14 cellular contexts compared by ENCODE assay signal in the genomic region with DNA sequence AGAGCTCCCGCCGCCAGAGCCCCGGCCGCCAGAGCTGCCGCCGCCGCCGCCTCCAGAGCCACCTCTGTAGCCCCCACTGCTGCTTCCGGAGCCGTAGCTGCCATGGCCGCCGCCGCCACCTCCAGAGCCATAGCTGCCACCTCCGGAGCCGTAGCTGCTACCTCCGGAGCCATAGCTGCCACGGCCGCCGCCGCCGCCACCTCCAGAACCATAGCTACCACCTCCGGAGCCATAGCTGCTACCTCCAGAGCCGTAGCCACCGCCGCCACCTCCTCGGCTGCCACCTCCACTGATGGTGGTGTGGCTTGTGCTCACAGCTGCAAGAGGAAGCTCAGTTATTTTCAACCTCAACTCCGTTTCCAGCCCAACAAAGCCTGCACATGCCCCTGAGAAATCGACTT. TPM values are rescaled to one million over a fixed set of nuclear protein-coding genes. Genes with fewer than 3 reads are reported as not detected.
DNase-seq lines count a peak whose midpoint lies in the region; ATAC-seq and TF ChIP-seq lines count a peak whose summit lies in the region.
"Had no signal": no experiment of that assay in that cellular context is flagged by ENCODE, and none has a peak within 500 bp of the region (broad histone marks: within the 10 kb centered on the region; RNA-seq: fewer than 3 reads in every experiment).

No MANE protein-coding gene starts in this region.

- no peak overlapping the region for H3K4me2 ChIP-seq in H9 (ENCODE audit: insufficient read depth, insufficient read length, low read length)
- no peak overlapping the region for H3K4me2 ChIP-seq in trophoblast cell (ENCODE audit: low read length)

- H2BK120ac ChIP-seq in H9 (ENCODE audit: low read depth, low read length, poor library complexity, severe bottlenecking) (no peak overlapping the region), trophoblast cell (ENCODE audit: insufficient read depth, low read length, poor library complexity) (peak overlapping the region; percentile 39)

- H3K27ac ChIP-seq in H9 (ENCODE audit: insufficient read length, low read depth, low read length) (no peak overlapping the region), HEK293 (ENCODE audit: extremely low read depth, low read depth, low read length) (no peak overlapping the region), trophoblast cell (ENCODE audit: low read depth, low read length) (no peak overlapping the region), SJCRH30 (no peak overlapping the region)
- H3K27ac ChIP-seq: C4-2B, GM23248 had no signal

- H3K4me3 Mint-ChIP-seq in H9 (no peak overlapping the region), MCF 10A (ENCODE audit: unreplicated experiment) (no peak overlapping the region)
- H3K4me3 Mint-ChIP-seq: CD4-positive, alpha-beta T cell had no signal

- H3K14ac ChIP-seq in H9 (ENCODE audit: insufficient read depth, low read length), result peak overlapping the region; percentile 58; the same call in 1 of the 2 replicates
- H3K14ac ChIP-seq in trophoblast cell (ENCODE audit: low read length), result no peak overlapping the region

- H2AFZ ChIP-seq in H9 (ENCODE audit: low read length) (no peak overlapping the region), trophoblast cell (ENCODE audit: insufficient read depth, low read length, poor library complexity) (no peak overlapping the region)
- H2AFZ ChIP-seq: GM23248 had no signal

- H3T11ph ChIP-seq in H9 (ENCODE audit: low read length), result no peak overlapping the region

- H3K4me1 ChIP-seq in H9 (ENCODE audit: insufficient read depth, low read length), result no peaks in the 10 kb centered on the region
- H3K4me1 ChIP-seq in HEK293 (ENCODE audit: control insufficient read depth, insufficient read depth, low read length), result no peaks in the 10 kb centered on the region
- H3K4me1 ChIP-seq in trophoblast cell (ENCODE audit: control insufficient read depth in 1 of 2, insufficient read depth in 2 of 2, low read length in 2 of 2), result peaks cover 12 to 20% of the 10 kb centered on the region in 2 experiments
- H3K4me1 ChIP-seq in SJCRH30, result no peaks in the 10 kb centered on the region

- no peaks in the 10 kb centered on the region for H3K79me1 ChIP-seq in H9 (ENCODE audit: insufficient read depth, low read depth, low read length, poor library complexity, severe bottlenecking)
- H3K79me1 ChIP-seq in trophoblast cell (ENCODE audit: low read length), result peaks cover 4% of the 10 kb centered on the region

- no TSS peak for BruUV-seq in MCF 10A (replicated peaks; lab: Mats Ljungman, UMichigan)

- H3K9me3 ChIP-seq in H9 (ENCODE audit: control insufficient read depth, low read depth, low read length) (no peaks in the 10 kb centered on the region), HEK293 (ENCODE audit: control insufficient read depth, insufficient read depth, low read depth, low read length) (no peaks in the 10 kb centered on the region), trophoblast cell (ENCODE audit: insufficient read depth, low read depth, low read length) (peaks cover 5% of the 10 kb centered on the region), SJCRH30 (replicated peaks) (no peaks in the 10 kb centered on the region)
- H3K9me3 ChIP-seq: Caco-2 had no signal

- no peak overlapping the region for H2BK15ac ChIP-seq in H9 (ENCODE audit: low read depth, low read length)

- TF ChIP-seq CTCF in H9 (conservative IDR thresholded peaks at IDR 0.05) (no peak), HEK293 (tag by site-specific recombination; IDR thresholded peaks at IDR 0.05) (no peak), MCF 10A (IDR thresholded peaks at IDR 0.05; ENCODE audit: unreplicated experiment) (no peak)

- no peak overlapping the region for H3K9ac ChIP-seq in H9 (ENCODE audit: extremely low read depth, insufficient read length, low read length)
- no peak overlapping the region for H3K9ac ChIP-seq in trophoblast cell (ENCODE audit: low read length)
- H3K9ac ChIP-seq: GM23248 had no signal

- no peaks in the 10 kb centered on the region for H4K20me1 ChIP-seq in H9 (ENCODE audit: control insufficient read depth, insufficient read depth, insufficient read length)

- H3K36me3 ChIP-seq in HEK293 (ENCODE audit: control insufficient read depth in 2 of 2, insufficient read depth in 1 of 2, low read length in 2 of 2) (no peaks in the 10 kb centered on the region), trophoblast cell (ENCODE audit: control insufficient read depth in 1 of 2, insufficient read depth in 2 of 2, low read length in 2 of 2) (no peaks in the 10 kb centered on the region), SJCRH30 (no peaks in the 10 kb centered on the region)

- H3K23ac ChIP-seq in H9 (ENCODE audit: insufficient read length, low read depth, low read length), result no peak overlapping the region
- H3K23ac ChIP-seq in trophoblast cell (ENCODE audit: low read length), result no peak overlapping the region

- H3K18ac ChIP-seq in H9 (ENCODE audit: insufficient read length, low read depth, low read length), result no peak overlapping the region
- H3K18ac ChIP-seq in trophoblast cell (ENCODE audit: low read length), result no peak overlapping the region

- no peak overlapping the region for H3K27ac Mint-ChIP-seq in H9
- H3K27ac Mint-ChIP-seq in MCF 10A (ENCODE audit: low read depth, unreplicated experiment), result no peak overlapping the region
- H3K27ac Mint-ChIP-seq: CD4-positive, alpha-beta T cell had no signal

- H2BK20ac ChIP-seq in H9 (ENCODE audit: low read depth, low read length, poor library complexity, severe bottlenecking), result no peak overlapping the region

- H4K12ac ChIP-seq in trophoblast cell (ENCODE audit: low read depth, low read length), result no peak overlapping the region

- H3K27me3 ChIP-seq in H9 (ENCODE audit: insufficient read depth, low read length) (no peaks in the 10 kb centered on the region), trophoblast cell (ENCODE audit: insufficient read depth, low read length) (peaks cover 4% of the 10 kb centered on the region), SJCRH30 (peaks cover 4% of the 10 kb centered on the region; the same call in 1 of the 2 replicates)

- no peak for ATAC-seq in HG03139 (IDR thresholded peaks at IDR 0.05; ENCODE audit: unreplicated experiment)
- ATAC-seq: HCT116 had no signal

- H3K36me3 Mint-ChIP-seq in H9 (ENCODE audit: insufficient read depth in 1 of 3, low read depth in 3 of 3) (no peaks in the 10 kb centered on the region), MCF 10A (ENCODE audit: insufficient read depth, unreplicated experiment) (no peaks in the 10 kb centered on the region)

- no CpG with 5 or more reads among the region's 28 CpGs for WGBS in H9 (ENCODE audit: extremely low coverage, insufficient read length, low lambda C conversion rate)
- WGBS in trophoblast cell (ENCODE audit: extremely low coverage, insufficient coverage, insufficient read length), result no CpG with 5 or more reads among the region's 28 CpGs

- H3K27me3 Mint-ChIP-seq in H9 (ENCODE audit: low read depth), result peaks cover 19% of the 10 kb centered on the region
- H3K27me3 Mint-ChIP-seq in MCF 10A (ENCODE audit: insufficient read depth, unreplicated experiment), result peaks cover 58% of the 10 kb centered on the region
- H3K27me3 Mint-ChIP-seq: CD4-positive, alpha-beta T cell had no signal

- H3K23me2 ChIP-seq in H9 (ENCODE audit: insufficient read length, low read depth, low read length, poor library complexity, severe bottlenecking), result no peaks in the 10 kb centered on the region

- H4K8ac ChIP-seq in H9 (replicated peaks; ENCODE audit: insufficient read length, low read depth, low read length) (no peak overlapping the region), trophoblast cell (ENCODE audit: low read depth, low read length) (no peak overlapping the region)

- DNase-seq in H9, result no peak
- DNase-seq in islet precursor cell, result peak; percentile 48
- DNase-seq in trophoblast cell, result no peak
- DNase-seq in SJCRH30, result no peak
- DNase-seq in MCF 10A (ENCODE audit: unreplicated experiment), result no peak
- DNase-seq: AML-193; Caco-2; CD4-positive, alpha-beta T cell; GM23248 had no signal

- H4K5ac ChIP-seq in H9 (ENCODE audit: insufficient read length, low read depth, low read length), result no peak overlapping the region

- H4K91ac ChIP-seq in H9 (ENCODE audit: insufficient read length, low read depth, low read length) (no peak overlapping the region), trophoblast cell (ENCODE audit: low read depth, low read length) (no peak overlapping the region)

- intact Hi-C loops in MCF 10A (cut with micrococcal nuclease), result no loop called here

- POLR2A ChIA-PET in HEK293 (lab: Yijun Ruan, JAX) (no interaction called here), MCF 10A (lab: Yijun Ruan, JAX) (no interaction called here)

- H3K4me3 ChIP-seq in HEK293 (ENCODE audit: low read depth, low read length) (no peak overlapping the region), trophoblast cell (ENCODE audit: low read depth, low read length) (no peak overlapping the region), SJCRH30 (no peak overlapping the region)
- H3K4me3 ChIP-seq: GM23248 had no signal

- H3K79me2 ChIP-seq in H9 (ENCODE audit: insufficient read depth, low read length) (no peaks in the 10 kb centered on the region), trophoblast cell (ENCODE audit: control insufficient read depth, insufficient read depth, low read length, poor library complexity) (no peaks in the 10 kb centered on the region)

- H3K9me3 Mint-ChIP-seq in H9 (no peaks in the 10 kb centered on the region), MCF 10A (ENCODE audit: unreplicated experiment) (no peaks in the 10 kb centered on the region)
- H3K9me3 Mint-ChIP-seq: CD4-positive, alpha-beta T cell had no signal

- H2BK12ac ChIP-seq in H9 (ENCODE audit: insufficient read length, low read depth, low read length) (no peak overlapping the region), trophoblast cell (ENCODE audit: low read length) (no peak overlapping the region)

- H3K56ac ChIP-seq in H9 (ENCODE audit: insufficient read length, low read depth, low read length), result no peak overlapping the region

- CTCF ChIA-PET in HEK293 (lab: Yijun Ruan, JAX), result interaction anchor here (1.0 kb wide), 1 partner anchor 58 kb away, joined by 4 read pairs; no protein-coding TSS in a partner anchor
- CTCF ChIA-PET in MCF 10A (lab: Yijun Ruan, JAX), result no interaction called here

- no peak overlapping the region for H2BK5ac ChIP-seq in H9 (ENCODE audit: insufficient read length, low read length)
- H2BK5ac ChIP-seq in trophoblast cell (ENCODE audit: low read depth, low read length, poor library complexity), result no peak overlapping the region

- no peak overlapping the region for H3K4ac ChIP-seq in H9 (ENCODE audit: low read depth, low read length)
- H3K4ac ChIP-seq in trophoblast cell (ENCODE audit: low read depth, low read length), result no peak overlapping the region

- H3K4me1 Mint-ChIP-seq in H9 (no peaks in the 10 kb centered on the region), MCF 10A (ENCODE audit: insufficient read depth, unreplicated experiment) (no peaks in the 10 kb centered on the region)

- H2AK5ac ChIP-seq in H9 (ENCODE audit: insufficient read length, low read length) (no peak overlapping the region), trophoblast cell (ENCODE audit: low read length) (peak overlapping the region; percentile 9)

RNA-seq across cellular contexts. Expression of a gene that starts 4.9 kb away (rescaled TPM):
- total RNA-seq in H9 (2021) (not detected in 2 replicates), MCF 10A (2022) (not detected in 2 replicates)
- polyA plus RNA-seq in trophoblast cell (2013), result not detected in 2 replicates
- not detected in 2 replicates for total RNA-seq in SJCRH30 (2014; rRNA removed; shearing (Covaris generic))
- total RNA-seq: GM23248 had no signal
- polyA plus RNA-seq: BJ, GM23248 had no signal

RNA-seq across cellular contexts. Expression of a gene that starts 23.3 kb away (rescaled TPM):
- total RNA-seq in H9 (2021) (not detected in 2 replicates), MCF 10A (2022) (not detected in 2 replicates)
- polyA plus RNA-seq in trophoblast cell (2013), result not detected in 2 replicates
- total RNA-seq in SJCRH30 (2014; rRNA removed; shearing (Covaris generic)), result not detected in 2 replicates
- total RNA-seq: Caco-2, GM23248 had no signal
- polyA plus RNA-seq: BJ, GM23248 had no signal

RNA-seq across cellular contexts. Expression of a gene that starts 28.0 kb away (rescaled TPM):
- total RNA-seq in H9 (2021), result not detected in 2 replicates
- 0.04 and 0.05 TPM in 2 replicates for polyA plus RNA-seq in trophoblast cell (2013)
- not detected in 2 replicates for total RNA-seq in SJCRH30 (2014; rRNA removed; shearing (Covaris generic))
- not detected in 2 replicates for total RNA-seq in MCF 10A (2022)
- total RNA-seq: Caco-2, GM23248 had no signal
- polyA plus RNA-seq: BJ, GM23248 had no signal

RNA-seq across cellular contexts. Expression of a gene that starts 56.9 kb away (rescaled TPM):
- total RNA-seq in H9 (2021) (not detected in 2 replicates), MCF 10A (2022) (not detected in 2 replicates)
- polyA plus RNA-seq in trophoblast cell (2013), result not detected in 2 replicates
- not detected in 2 replicates for total RNA-seq in SJCRH30 (2014; rRNA removed; shearing (Covaris generic))
- total RNA-seq: Caco-2, GM23248 had no signal
- polyA plus RNA-seq: BJ, GM23248 had no signal
